16 cellular contexts compared by ENCODE assay signal in genomic region chr2:139175510-139175909, GRCh38.
DNase-seq lines count a peak whose midpoint lies in the region; TF ChIP-seq lines count a peak whose summit lies in the region.
"Had no signal": no experiment of that assay in that cellular context is flagged by ENCODE, and none has a peak within 500 bp of the region (broad histone marks: within the 10 kb centered on the region; RNA-seq: fewer than 3 reads in every experiment).

No MANE protein-coding gene starts in this region.

- H3K79me2 ChIP-seq in osteoblast (ENCODE audit: insufficient read depth, low read length): no peaks in the 10 kb centered on the region

- WGBS in neuronal stem cell (ENCODE audit: extremely low coverage in 2 of 2, insufficient read length in 2 of 2, insufficient replicate concordance in 1 of 2), 2 donors: no CpG with 5 or more reads among the region's 3 CpGs

- no peak overlapping the region for H2BK5ac ChIP-seq in neuronal stem cell (ENCODE audit: low read length)

- no peak overlapping the region for H3K4ac ChIP-seq in neuronal stem cell (ENCODE audit: low read length)

- H3K27ac ChIP-seq in neuronal stem cell (replicated peaks; ENCODE audit: low read length): no peak overlapping the region
- H3K27ac ChIP-seq in osteoblast (ENCODE audit: low read depth, low read length): no peak overlapping the region
- H3K27ac ChIP-seq: BLaER1, Peyer's patch had no signal

- H3K4me3 ChIP-seq in neuronal stem cell (ENCODE audit: low read length in 2 of 2) (no peak overlapping the region), osteoblast (ENCODE audit: insufficient read depth, low read length) (no peak overlapping the region)
- H3K4me3 ChIP-seq: BLaER1, MG63, Peyer's patch had no signal

- H4K8ac ChIP-seq in neuronal stem cell (ENCODE audit: low read depth, low read length): no peak overlapping the region

- H3K27me3 ChIP-seq in neuronal stem cell (ENCODE audit: control insufficient read depth in 3 of 3, insufficient read depth in 3 of 3, low read depth in 1 of 3, low read length in 3 of 3): no peaks in the 10 kb centered on the region
- H3K27me3 ChIP-seq in osteoblast (ENCODE audit: insufficient read depth, low read length): no peaks in the 10 kb centered on the region
- H3K27me3 ChIP-seq: BLaER1, MG63, Peyer's patch had no signal

- no peaks in the 10 kb centered on the region for H3K36me3 ChIP-seq in neuronal stem cell (replicated peaks in 1 of 2; ENCODE audit: control insufficient read depth in 2 of 2, insufficient read depth in 2 of 2, low read length in 2 of 2)
- no peaks in the 10 kb centered on the region for H3K36me3 ChIP-seq in osteoblast (ENCODE audit: insufficient read depth, low read length)
- H3K36me3 ChIP-seq: BLaER1, MG63, Peyer's patch had no signal

- no peak overlapping the region for H4K91ac ChIP-seq in neuronal stem cell (ENCODE audit: low read depth, low read length, poor library complexity)

- H3K18ac ChIP-seq in neuronal stem cell (ENCODE audit: low read length): no peak overlapping the region

- H3K14ac ChIP-seq in neuronal stem cell (ENCODE audit: low read length): no peak overlapping the region

- H3K4me2 ChIP-seq in neuronal stem cell (ENCODE audit: insufficient read depth, low read length, poor library complexity, severe bottlenecking) (no peak overlapping the region), osteoblast (ENCODE audit: insufficient read depth, low read length) (no peak overlapping the region)
- H3K4me2 ChIP-seq: BLaER1 had no signal

- H2AK5ac ChIP-seq in neuronal stem cell (ENCODE audit: low read depth, low read length): no peak overlapping the region

- H3K9me3 ChIP-seq in neuronal stem cell (replicated peaks in 1 of 2; ENCODE audit: control insufficient read depth in 2 of 2, insufficient read depth in 1 of 2, low read depth in 1 of 2, low read length in 2 of 2): no peaks in the 10 kb centered on the region
- no peaks in the 10 kb centered on the region for H3K9me3 ChIP-seq in osteoblast (ENCODE audit: low read depth, low read length)
- H3K9me3 ChIP-seq: BLaER1, MG63, Peyer's patch had no signal

- H2BK15ac ChIP-seq in neuronal stem cell (ENCODE audit: low read length): no peak overlapping the region

- H2BK12ac ChIP-seq in neuronal stem cell (ENCODE audit: low read length): no peak overlapping the region

- no peaks in the 10 kb centered on the region for H4K20me1 ChIP-seq in osteoblast (ENCODE audit: insufficient read depth, low read length)
- H4K20me1 ChIP-seq: BLaER1 had no signal

- no peak overlapping the region for H3K9ac ChIP-seq in neuronal stem cell (ENCODE audit: low read depth, low read length, poor library complexity)
- H3K9ac ChIP-seq: BLaER1 had no signal

- H3K4me1 ChIP-seq in neuronal stem cell (ENCODE audit: control insufficient read depth in 2 of 2, insufficient read depth in 1 of 2, low read depth in 1 of 2, low read length in 2 of 2) (no peaks in the 10 kb centered on the region), osteoblast (ENCODE audit: insufficient read depth, low read length) (no peaks in the 10 kb centered on the region)
- H3K4me1 ChIP-seq: BLaER1, Peyer's patch had no signal

- H2AFZ ChIP-seq in neuronal stem cell (ENCODE audit: low read length) (no peak overlapping the region), osteoblast (ENCODE audit: low read length) (no peak overlapping the region)

- no peak overlapping the region for H3K23ac ChIP-seq in neuronal stem cell (ENCODE audit: low read depth, low read length, poor library complexity)

- no peaks in the 10 kb centered on the region for H3K79me1 ChIP-seq in neuronal stem cell (ENCODE audit: low read depth, low read length)

- TF ChIP-seq CTCF in osteoblast (IDR thresholded peaks at IDR 0.05; ENCODE audit: extremely low read depth, low read depth, low read length): no peak

- H2BK120ac ChIP-seq in neuronal stem cell (ENCODE audit: low read depth, low read length): no peak overlapping the region

- peak; percentile 2 for DNase-seq in NCI-H345 (lab: John Stamatoyannopoulos, UW)
- DNase-seq in NCI-H345 treated with DMSO at 0.1 percent for 48 hours (lab: John Stamatoyannopoulos, UW; ENCODE audit: unreplicated experiment): no peak
- DNase-seq in NCI-H2081 treated with DMSO at 0.1 percent for 48 hours (lab: John Stamatoyannopoulos, UW): peak; percentile 15
- DNase-seq in NCI-H748 (lab: John Stamatoyannopoulos, UW; ENCODE audit: unreplicated experiment): peak; percentile 94
- no peak for DNase-seq in neuronal stem cell (ENCODE audit: low spot score)
- no peak for DNase-seq in dermis blood vessel endothelial cell
- DNase-seq in osteoblast (ENCODE audit: insufficient read length, low spot score, missing footprints): no peak
- no peak for DNase-seq in NCI-H1694 (lab: John Stamatoyannopoulos, UW)
- DNase-seq: Calu3, DMS79, Karpas-422, MG63, NCI-H510A treated with DMSO at 0.1 percent for 48 hours, Peyer's patch, T-cell had no signal

Comparison
In these comparisons a context has a peak if more than half of its experiments do, and no peak if none do; other contexts are left out.
1. DNase-seq: peak in NCI-H345 (single experiment), NCI-H2081 treated with DMSO at 0.1 percent for 48 hours (single experiment) and NCI-H748 (single experiment); none in NCI-H345 treated with DMSO at 0.1 percent for 48 hours (single experiment), neuronal stem cell (single experiment), dermis blood vessel endothelial cell (single experiment), osteoblast (single experiment) and NCI-H1694 (single experiment).